ENCODE assay signal across 15 cellular contexts in genomic region chr22:25709758-25710157, GRCh38. TPM values are rescaled to one million over a fixed set of nuclear protein-coding genes. Genes with fewer than 3 reads are reported as not detected.
A peak's percentile ranks its signal among the peaks of the same experiment; 100 is the strongest.
DNase-seq lines count a peak whose midpoint lies in the region; ATAC-seq and TF ChIP-seq lines count a peak whose summit lies in the region.
"Had no signal": no experiment of that assay in that cellular context is flagged by ENCODE, and none has a peak within 500 bp of the region (broad histone marks: within the 10 kb centered on the region; RNA-seq: fewer than 3 reads in every experiment).

No MANE protein-coding gene starts in this region.

- no peak for TF ChIP-seq CTCF in GM13977 (IDR thresholded peaks at IDR 0.05; ENCODE audit: extremely low read depth, insufficient read depth, missing control alignments)

- H3K27me3 Mint-ChIP-seq in activated CD8-positive, alpha-beta T cell treated with anti-CD3 and anti-CD28 coated beads, Interleukin-2, amount 10 ng/mL, durations not matched to agents 7 days and 5 days (ENCODE audit: low read depth), result no peaks in the 10 kb centered on the region
- H3K27me3 Mint-ChIP-seq in stimulated activated naive B cell treated with anti-CD40 and anti-IgM and Interleukin-4, amounts not matched to agents 10 μg/mL and 1 μg/mL and 100 μg/mL, for 72 hours, result no peaks in the 10 kb centered on the region
- H3K27me3 Mint-ChIP-seq in immature natural killer cell (ENCODE audit: low read depth in 3 of 3), result peaks cover 0 to 4% (median 2%) of the 10 kb centered on the region in 3 donors

- peak overlapping the region; percentile 54 to 86 for H3K27ac Mint-ChIP-seq in activated naive CD4-positive, alpha-beta T cell treated with anti-CD3 and anti-CD28 coated beads, Interleukin-2, amount 50 U/mL, for 72 hours
- peak overlapping the region; percentile 80 for H3K27ac Mint-ChIP-seq in activated CD8-positive, alpha-beta T cell treated with anti-CD3 and anti-CD28 coated beads, Interleukin-2, amount 10 ng/mL, durations not matched to agents 7 days and 5 days
- peak overlapping the region; percentile 11 for H3K27ac Mint-ChIP-seq in stimulated activated naive B cell treated with anti-CD40 and anti-IgM and Interleukin-4, amounts not matched to agents 10 μg/mL and 1 μg/mL and 100 μg/mL, for 72 hours
- no peak overlapping the region for H3K27ac Mint-ChIP-seq in immature natural killer cell

- ATAC-seq in activated naive CD4-positive, alpha-beta T cell treated with anti-CD3 and anti-CD28 coated beads, Interleukin-2, amount 50 U/mL, for 72 hours, result peak; percentile 98 to 99
- ATAC-seq in activated CD8-positive, alpha-beta T cell treated with anti-CD3 and anti-CD28 coated beads, Interleukin-2, amount 10 ng/mL, durations not matched to agents 7 days and 5 days, result peak; percentile 80
- no peak for ATAC-seq in stimulated activated naive B cell treated with anti-CD40 and anti-IgM and Interleukin-4, amounts not matched to agents 10 μg/mL and 1 μg/mL and 100 μg/mL, for 72 hours (replicated peaks)
- ATAC-seq: body of pancreas had no signal

- peaks cover 0 to 42% of the 10 kb centered on the region in 2 donors for H3K36me3 Mint-ChIP-seq in activated naive CD4-positive, alpha-beta T cell treated with anti-CD3 and anti-CD28 coated beads, Interleukin-2, amount 50 U/mL, for 72 hours
- peaks cover 61% of the 10 kb centered on the region for H3K36me3 Mint-ChIP-seq in activated CD8-positive, alpha-beta T cell treated with anti-CD3 and anti-CD28 coated beads, Interleukin-2, amount 10 ng/mL, durations not matched to agents 7 days and 5 days (ENCODE audit: low read depth)
- peaks cover 38 to 53% of the 10 kb centered on the region in 2 donors for H3K36me3 Mint-ChIP-seq in stimulated activated naive B cell treated with anti-CD40 and anti-IgM and Interleukin-4, amounts not matched to agents 10 μg/mL and 1 μg/mL and 100 μg/mL, for 72 hours
- no peaks in the 10 kb centered on the region for H3K36me3 Mint-ChIP-seq in immature natural killer cell

- H3K4me3 Mint-ChIP-seq in activated CD8-positive, alpha-beta T cell treated with anti-CD3 and anti-CD28 coated beads, Interleukin-2, amount 10 ng/mL, durations not matched to agents 7 days and 5 days, result no peak overlapping the region
- H3K4me3 Mint-ChIP-seq in stimulated activated naive B cell treated with anti-CD40 and anti-IgM and Interleukin-4, amounts not matched to agents 10 μg/mL and 1 μg/mL and 100 μg/mL, for 72 hours, result no peak overlapping the region
- H3K4me3 Mint-ChIP-seq in immature natural killer cell, result no peak overlapping the region

- peak; percentile 52 to 57 for DNase-seq in activated naive CD4-positive, alpha-beta T cell treated with anti-CD3 and anti-CD28 coated beads, Interleukin-2, amount 50 U/mL, for 72 hours (ENCODE audit: low spot score in 2 of 2)
- DNase-seq in activated naive CD4-positive, alpha-beta T cell treated with Interleukin-2 at 50 U/mL for 16 hours, result no peak
- DNase-seq in GM13977 (ENCODE audit: low spot score) (peak; percentile 25), immature natural killer cell (no peak), activated gamma-delta T cell (lab: John Stamatoyannopoulos, UW) (no peak)
- DNase-seq in activated CD8-positive, alpha-beta T cell treated with anti-CD3 and anti-CD28 coated beads, Interleukin-2, amount 10 ng/mL, durations not matched to agents 7 days and 5 days, result peak; percentile 62
- DNase-seq in stimulated activated naive B cell treated with anti-CD40 and anti-IgM and Interleukin-4, amounts not matched to agents 10 μg/mL and 1 μg/mL and 100 μg/mL, for 72 hours, result no peak
- DNase-seq: activated effector memory CD4-positive, alpha-beta T cell treated with anti-CD3 and anti-CD28 coated beads, Interleukin-2, amount 50 U/mL, for 16 hours; body of pancreas; foreskin melanocyte; GOT3; NCI-H2081 treated with DMSO at 0.1 percent for 48 hours; NCI-H526; OCI-M1 had no signal

- POLR2A ChIA-PET in activated CD8-positive, alpha-beta T cell treated with anti-CD3 and anti-CD28 coated beads, Interleukin-2, amount 10 ng/mL, durations not matched to agents 7 days and 5 days (lab: Charles Lee), result interaction anchor here (0.6 to 1.2 kb wide), 3 partner anchors 11 to 248 kb away, joined by 3 to 4 read pairs (median 3); no protein-coding TSS in a partner anchor

- CTCF ChIA-PET in activated CD8-positive, alpha-beta T cell treated with anti-CD3 and anti-CD28 coated beads, Interleukin-2, amount 10 ng/mL, durations not matched to agents 7 days and 5 days (lab: Charles Lee), result interaction anchor here (0.6 to 3.1 kb wide), 16 partner anchors 9 to 247 kb away, joined by 3 to 26 read pairs (median 3); partner anchors contain the start of gene MYO18B

- H3K4me1 Mint-ChIP-seq in activated CD8-positive, alpha-beta T cell treated with anti-CD3 and anti-CD28 coated beads, Interleukin-2, amount 10 ng/mL, durations not matched to agents 7 days and 5 days (ENCODE audit: low read depth), result peaks cover 38% of the 10 kb centered on the region
- H3K4me1 Mint-ChIP-seq in stimulated activated naive B cell treated with anti-CD40 and anti-IgM and Interleukin-4, amounts not matched to agents 10 μg/mL and 1 μg/mL and 100 μg/mL, for 72 hours, result peaks cover 0 to 5% of the 10 kb centered on the region in 2 donors
- H3K4me1 Mint-ChIP-seq in immature natural killer cell, result no peaks in the 10 kb centered on the region

- in situ Hi-C loops in GM13977 (cut with MboI; ENCODE audit: low pct_unique_long_range_greater_than_20kb, low sequenced_read_pairs, unreplicated experiment), result loop anchor here (10.0 kb wide), 1 partner anchor 235 kb away; no protein-coding TSS in a partner anchor

- no peaks in the 10 kb centered on the region for H3K9me3 Mint-ChIP-seq in activated naive CD4-positive, alpha-beta T cell treated with anti-CD3 and anti-CD28 coated beads, Interleukin-2, amount 50 U/mL, for 72 hours
- H3K9me3 Mint-ChIP-seq in activated CD8-positive, alpha-beta T cell treated with anti-CD3 and anti-CD28 coated beads, Interleukin-2, amount 10 ng/mL, durations not matched to agents 7 days and 5 days (ENCODE audit: insufficient read depth), result no peaks in the 10 kb centered on the region
- H3K9me3 Mint-ChIP-seq in stimulated activated naive B cell treated with anti-CD40 and anti-IgM and Interleukin-4, amounts not matched to agents 10 μg/mL and 1 μg/mL and 100 μg/mL, for 72 hours, result no peaks in the 10 kb centered on the region
- H3K9me3 Mint-ChIP-seq in immature natural killer cell, result no peaks in the 10 kb centered on the region

RNA-seq across cellular contexts. Expression of gene MYO18B, which starts 32.2 kb away (rescaled TPM):
- total RNA-seq in activated naive CD4-positive, alpha-beta T cell treated with anti-CD3 and anti-CD28 coated beads, Interleukin-2, amount 50 U/mL, for 72 hours, result 1 to 10 TPM in 1 of 2 donors, under 1 TPM in 1; 0.98 to 5.9 TPM
- 1 to 10 TPM; 1.2 TPM for total RNA-seq in activated CD8-positive, alpha-beta T cell treated with anti-CD3 and anti-CD28 coated beads, Interleukin-2, amount 10 ng/mL, durations not matched to agents 7 days and 5 days
- polyA plus RNA-seq in immature natural killer cell, result not detected
- total RNA-seq: pulmonary artery endothelial cell had no signal

Comparison
In these comparisons a context has a peak if more than half of its experiments do, and no peak if none do; other contexts are left out.
1. DNase-seq: peak in activated naive CD4-positive, alpha-beta T cell treated with anti-CD3 and anti-CD28 coated beads, Interleukin-2, amount 50 U/mL, for 72 hours (2 of 2), GM13977 (single experiment) and activated CD8-positive, alpha-beta T cell treated with anti-CD3 and anti-CD28 coated beads, Interleukin-2, amount 10 ng/mL, durations not matched to agents 7 days and 5 days (single experiment); none in activated naive CD4-positive, alpha-beta T cell treated with Interleukin-2 at 50 U/mL for 16 hours (single experiment), stimulated activated naive B cell treated with anti-CD40 and anti-IgM and Interleukin-4, amounts not matched to agents 10 μg/mL and 1 μg/mL and 100 μg/mL, for 72 hours (single experiment), immature natural killer cell (0 of 3) and activated gamma-delta T cell (single experiment).
2. ATAC-seq: peak in activated naive CD4-positive, alpha-beta T cell treated with anti-CD3 and anti-CD28 coated beads, Interleukin-2, amount 50 U/mL, for 72 hours (2 of 2) and activated CD8-positive, alpha-beta T cell treated with anti-CD3 and anti-CD28 coated beads, Interleukin-2, amount 10 ng/mL, durations not matched to agents 7 days and 5 days (single experiment); none in stimulated activated naive B cell treated with anti-CD40 and anti-IgM and Interleukin-4, amounts not matched to agents 10 μg/mL and 1 μg/mL and 100 μg/mL, for 72 hours (0 of 2).
3. H3K27ac Mint-ChIP-seq: peak in activated naive CD4-positive, alpha-beta T cell treated with anti-CD3 and anti-CD28 coated beads, Interleukin-2, amount 50 U/mL, for 72 hours (2 of 2), activated CD8-positive, alpha-beta T cell treated with anti-CD3 and anti-CD28 coated beads, Interleukin-2, amount 10 ng/mL, durations not matched to agents 7 days and 5 days (single experiment) and stimulated activated naive B cell treated with anti-CD40 and anti-IgM and Interleukin-4, amounts not matched to agents 10 μg/mL and 1 μg/mL and 100 μg/mL, for 72 hours (single experiment); none in immature natural killer cell (0 of 6).